ENCODE assay signal across 17 cellular contexts in the genomic region with DNA sequence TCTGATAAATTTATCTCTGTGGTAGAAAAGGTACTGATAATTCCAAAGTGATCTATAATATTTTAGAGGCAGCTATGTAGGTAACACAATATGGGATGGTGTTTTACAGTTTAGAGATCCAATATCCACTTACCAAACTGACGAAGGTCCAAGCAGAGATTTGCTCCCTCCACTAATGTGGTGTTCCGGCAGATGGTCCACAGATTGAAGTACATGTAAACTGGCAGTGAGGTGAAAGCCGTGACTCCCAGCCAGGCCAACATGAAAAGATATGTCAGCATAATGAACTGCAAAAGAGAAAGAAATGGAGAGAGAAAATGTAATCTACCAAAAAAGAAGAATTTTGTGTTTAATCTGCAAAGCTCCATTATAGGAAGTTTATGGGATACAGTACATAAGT.
"Had no signal": no experiment of that assay in that cellular context is flagged by ENCODE, and none has a peak within 500 bp of the region (broad histone marks: within the 10 kb centered on the region; RNA-seq: fewer than 3 reads in every experiment).

No MANE protein-coding gene starts in this region.

- DNase-seq: effector memory CD8-positive, alpha-beta T cell; esophagus squamous epithelium; foreskin fibroblast; mesendoderm; mucosa of descending colon; naive thymus-derived CD8-positive, alpha-beta T cell; psoas muscle; retina; right lobe of liver; stimulated activated CD4-positive, alpha-beta T cell treated with anti-CD3 and anti-CD28 coated beads, Interleukin-4, amount 100 ng/mL, for 1 hour; stimulated activated CD8-positive, alpha-beta memory T cell treated with anti-CD3 and anti-CD28 coated beads, Interleukin-4, amount 100 ng/mL, for 48 hours; stimulated activated naive CD8-positive, alpha-beta T cell treated with anti-CD3 and anti-CD28 coated beads, Interleukin-15, Interleukin-2, amounts not matched to agents 100 U/mL and 50 U/mL, for 24 hours; thyroid gland; upper lobe of left lung; uterus had no signal

- ATAC-seq: effector memory CD8-positive, alpha-beta T cell; gastroesophageal sphincter; mucosa of descending colon; naive thymus-derived CD8-positive, alpha-beta T cell; psoas muscle; right lobe of liver; stimulated activated effector memory CD8-positive, alpha-beta T cell treated with anti-CD3 and anti-CD28 coated beads, Interleukin-12 subunit alpha, Interleukin-12 subunit beta, amount 100 ng/mL, for 72 hours; stimulated activated naive CD8-positive, alpha-beta T cell treated with anti-CD3 and anti-CD28 coated beads, Interleukin-15, Interleukin-2, amounts not matched to agents 100 U/mL and 50 U/mL, for 24 hours had no signal
